Comparison of ENCODE assay signal across 8 cellular contexts in genomic region chr17:3012926-3013581, GRCh38. TPM values are rescaled to one million over a fixed set of nuclear protein-coding genes. Genes with fewer than 3 reads are reported as not detected.
DNase-seq lines count a peak whose midpoint lies in the region; ATAC-seq lines count a peak whose summit lies in the region.

No MANE protein-coding gene starts in this region.

- DNase-seq in NCI-H524 (lab: John Stamatoyannopoulos, UW) = peak; percentile 14 to 63
- no peak for DNase-seq in NCI-H524 treated with DMSO at 0.1 percent for 48 hours (lab: John Stamatoyannopoulos, UW)
- DNase-seq in NCI-H2196 (lab: John Stamatoyannopoulos, UW; ENCODE audit: unreplicated experiment) = peak; percentile 37
- DNase-seq in activated CD4-positive, alpha-beta T cell treated with anti-CD3 and anti-CD28 coated beads, Interleukin-2, amount 50 U/mL, for 24 hours (ENCODE audit: low read depth in 1 of 2, low spot score in 1 of 2) = peak; percentile 13 to 40
- peak; percentile 85 for DNase-seq in ecto neural progenitor cell (ENCODE audit: low spot score)
- DNase-seq in lung microvascular endothelial cell (ENCODE audit: low read depth in 2 of 2) = peak; percentile 58 to 83
- peak; percentile 12 to 24 for DNase-seq in stimulated activated CD8-positive, alpha-beta memory T cell treated with anti-CD3 and anti-CD28 coated beads, Interleukin-15, amount 100 ng/mL, for 4 hours (ENCODE audit: low read depth in 2 of 2)

- ATAC-seq in HG02852 (IDR thresholded peaks at IDR 0.05; ENCODE audit: unreplicated experiment) = no peak

RNA-seq across cellular contexts. Expression of gene OR1D5, which starts 50.4 kb away (rescaled TPM):
- not detected in 2 replicates for total RNA-seq in lung microvascular endothelial cell
